ENCODE assay signal across 14 cellular contexts in the genomic region with DNA sequence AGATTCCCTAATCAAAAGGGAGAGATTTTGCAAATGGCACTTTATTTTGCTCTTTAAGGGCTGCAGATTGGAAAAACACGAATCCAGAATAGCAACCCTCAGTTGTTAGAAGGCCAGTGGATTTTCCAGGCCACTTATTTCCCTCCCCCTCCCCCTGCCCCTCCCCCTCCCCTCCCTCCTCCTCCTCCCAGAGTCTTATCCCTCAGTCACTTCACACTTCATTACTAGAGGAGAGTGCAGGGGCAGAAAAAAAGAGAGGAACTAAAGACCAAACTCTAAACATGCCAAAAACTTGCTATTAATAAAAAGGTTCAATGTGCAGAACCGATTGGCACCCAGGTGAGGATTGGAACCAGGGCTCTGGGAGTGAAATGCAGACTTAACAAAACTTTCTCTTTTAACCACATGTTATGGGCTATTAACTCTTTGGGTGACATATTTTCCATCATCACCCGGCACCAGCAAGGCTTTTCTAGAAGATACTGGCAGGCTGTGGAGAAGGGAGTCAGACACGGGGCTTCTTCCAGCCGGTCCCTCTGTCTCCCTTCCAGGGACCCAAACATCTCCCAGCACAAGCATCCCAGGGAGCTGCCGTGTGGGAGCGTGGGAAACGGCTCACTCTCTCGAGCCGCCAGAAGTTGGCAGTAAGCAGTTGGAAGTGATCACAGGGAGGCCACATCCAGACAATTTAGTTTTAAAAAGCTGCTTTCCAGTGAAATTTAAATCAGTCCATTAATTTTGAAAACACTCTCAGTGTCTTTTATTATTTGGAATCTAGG. TPM values are rescaled to one million over a fixed set of nuclear protein-coding genes. Genes with fewer than 3 reads are reported as not detected.
DNase-seq lines count a peak whose midpoint lies in the region; ATAC-seq and TF ChIP-seq lines count a peak whose summit lies in the region.
"Had no signal": no experiment of that assay in that cellular context is flagged by ENCODE, and none has a peak within 500 bp of the region (broad histone marks: within the 10 kb centered on the region; RNA-seq: fewer than 3 reads in every experiment).

No MANE protein-coding gene starts in this region.

- TF ChIP-seq POLR2A in lower leg skin (IDR thresholded peaks at IDR 0.05) = no peak

- POLR2A ChIA-PET in CD8-positive, alpha-beta T cell (lab: Charles Lee) = interaction anchor here (0.6 kb wide), 1 partner anchor 700 kb away, joined by 4 read pairs; no protein-coding TSS in a partner anchor

- in situ Hi-C loops in brain microvascular endothelial cell (cut with HindIII; ENCODE audit: low pct_ligation_motif_present, low sequenced_read_pairs) (no loop called here), HAP-1 (cut with MboI; ENCODE audit: low sequenced_read_pairs) (no loop called here)

- DNase-seq in EH (ENCODE audit: low read depth) = peak; percentile 71
- DNase-seq in brain microvascular endothelial cell = no peak
- no peak for DNase-seq in left ventricle myocardium superior
- DNase-seq in retina = peak; percentile 48
- no peak for DNase-seq in NK-92 (lab: John Stamatoyannopoulos, UW; ENCODE audit: unreplicated experiment)
- no peak for DNase-seq in HAP-1 (ENCODE audit: low spot score in 2 of 2)
- DNase-seq in CD8-positive, alpha-beta T cell = no peak
- DNase-seq in lower leg skin (ENCODE audit: low spot score in 2 of 2) = no peak
- DNase-seq: activated CD8-positive, alpha-beta memory T cell treated with anti-CD3 and anti-CD28 coated beads, Interleukin-2, amount 10 ng/mL, durations not matched to agents 7 days and 5 days; CD4-positive, CD25-positive, alpha-beta regulatory T cell; NCI-H1694 treated with DMSO at 0.1 percent for 48 hours; NCI-H82; stimulated activated naive CD4-positive, alpha-beta T cell treated with Interleukin-2 at 50 U/mL for 16 hours had no signal

- no peak overlapping the region for H3K27ac Mint-ChIP-seq in CD8-positive, alpha-beta T cell
- H3K27ac Mint-ChIP-seq: activated CD8-positive, alpha-beta memory T cell treated with anti-CD3 and anti-CD28 coated beads, Interleukin-2, amount 10 ng/mL, durations not matched to agents 7 days and 5 days; activated naive CD4-positive, alpha-beta T cell treated with anti-CD3 and anti-CD28 coated beads, Interleukin-2, amount 50 U/mL, for 72 hours; CD4-positive, CD25-positive, alpha-beta regulatory T cell had no signal

- CTCF ChIA-PET in CD8-positive, alpha-beta T cell (lab: Charles Lee) = interaction anchor here (1.8 kb wide), 1 partner anchor 17 kb away, joined by 4 read pairs; no protein-coding TSS in a partner anchor

- no peaks in the 10 kb centered on the region for H3K36me3 Mint-ChIP-seq in CD8-positive, alpha-beta T cell
- H3K36me3 Mint-ChIP-seq: activated naive CD4-positive, alpha-beta T cell treated with anti-CD3 and anti-CD28 coated beads, Interleukin-2, amount 50 U/mL, for 72 hours; CD4-positive, CD25-positive, alpha-beta regulatory T cell had no signal

- H3K4me3 Mint-ChIP-seq in CD8-positive, alpha-beta T cell = no peak overlapping the region
- H3K4me3 Mint-ChIP-seq: activated CD8-positive, alpha-beta memory T cell treated with anti-CD3 and anti-CD28 coated beads, Interleukin-2, amount 10 ng/mL, durations not matched to agents 7 days and 5 days; CD4-positive, CD25-positive, alpha-beta regulatory T cell had no signal

- ATAC-seq in left ventricle myocardium superior = peak; percentile 54
- ATAC-seq in CD8-positive, alpha-beta T cell = no peak
- ATAC-seq: activated CD8-positive, alpha-beta memory T cell treated with anti-CD3 and anti-CD28 coated beads, Interleukin-2, amount 10 ng/mL, durations not matched to agents 7 days and 5 days; activated naive CD4-positive, alpha-beta T cell treated with anti-CD3 and anti-CD28 coated beads, Interleukin-2, amount 50 U/mL, for 72 hours had no signal

- peaks cover 6% of the 10 kb centered on the region for H3K36me3 ChIP-seq in brain microvascular endothelial cell (replicated peaks)
- H3K36me3 ChIP-seq in HAP-1 (replicated peaks) = peaks cover 8% of the 10 kb centered on the region; the same call in 1 of the 2 replicates
- H3K36me3 ChIP-seq in CD8-positive, alpha-beta T cell (ENCODE audit: insufficient read depth, low read length) = no peaks in the 10 kb centered on the region

- H3K4me1 ChIP-seq in HAP-1 = no peaks in the 10 kb centered on the region
- H3K4me1 ChIP-seq in CD8-positive, alpha-beta T cell (ENCODE audit: insufficient read depth, low read length) = no peaks in the 10 kb centered on the region

- H3K9me3 Mint-ChIP-seq in CD8-positive, alpha-beta T cell = no peaks in the 10 kb centered on the region

- peaks cover 14% of the 10 kb centered on the region for H3K27me3 Mint-ChIP-seq in CD8-positive, alpha-beta T cell (ENCODE audit: low read depth)

- WGBS in lower leg skin, 2 donors = 27 to 35% methylated on average over 10 of the region's 10 CpGs

- peak overlapping the region; percentile 3 for H3K27ac ChIP-seq in brain microvascular endothelial cell
- H3K27ac ChIP-seq in CD8-positive, alpha-beta T cell (ENCODE audit: low read depth, low read length) = no peak overlapping the region

- intact Hi-C loops in left ventricle myocardium superior (cut with micrococcal nuclease) (no loop called here), lower leg skin (cut with DNase I; ENCODE audit: low total_unique reads) (no loop called here)
- intact Hi-C loops in CD8-positive, alpha-beta T cell (cut with DNase I, micrococcal nuclease) = no loop called here

- TF ChIP-seq CTCF in brain microvascular endothelial cell (IDR thresholded peaks at IDR 0.05; ENCODE audit: low read depth, low read length, missing control alignments) (peak; percentile 11), lower leg skin (IDR thresholded peaks at IDR 0.05) (no peak)
- no peak for TF ChIP-seq CTCF in CD8-positive, alpha-beta T cell (IDR thresholded peaks at IDR 0.05)

- no peaks in the 10 kb centered on the region for H3K4me1 Mint-ChIP-seq in CD8-positive, alpha-beta T cell (ENCODE audit: low read depth)
- H3K4me1 Mint-ChIP-seq: activated CD8-positive, alpha-beta memory T cell treated with anti-CD3 and anti-CD28 coated beads, Interleukin-2, amount 10 ng/mL, durations not matched to agents 7 days and 5 days; CD4-positive, CD25-positive, alpha-beta regulatory T cell had no signal

- H3K9me3 ChIP-seq in HAP-1 = no peaks in the 10 kb centered on the region
- H3K9me3 ChIP-seq in CD8-positive, alpha-beta T cell (ENCODE audit: low read length) = no peaks in the 10 kb centered on the region

- H3K4me3 ChIP-seq in brain microvascular endothelial cell (ENCODE audit: low read depth, low read length) = no peak overlapping the region
- H3K4me3 ChIP-seq in HAP-1 = no peak overlapping the region
- H3K4me3 ChIP-seq in CD8-positive, alpha-beta T cell (ENCODE audit: low read depth, low read length) = no peak overlapping the region
- H3K4me3 ChIP-seq in lower leg skin (ENCODE audit: low read depth, poor library complexity, severe bottlenecking) = no peak overlapping the region

- H3K27me3 ChIP-seq in brain microvascular endothelial cell (replicated peaks) (no peaks in the 10 kb centered on the region), HAP-1 (ENCODE audit: low read depth) (no peaks in the 10 kb centered on the region)
- no peaks in the 10 kb centered on the region for H3K27me3 ChIP-seq in CD8-positive, alpha-beta T cell (ENCODE audit: insufficient read depth, low read length)

RNA-seq across cellular contexts. Expression of a gene that starts 13.6 kb away (rescaled TPM):
- total RNA-seq in left ventricle myocardium superior (47.6 TPM), lower leg skin (10 to 100 TPM; 23.4 to 80.0 (median 30.7) TPM)
- total RNA-seq in CD8-positive, alpha-beta T cell = not detected

Comparison
In these comparisons a context has a peak if more than half of its experiments do, and no peak if none do; other contexts are left out.
1. DNase-seq: peak in EH (single experiment) and retina (single experiment); none in brain microvascular endothelial cell (single experiment), left ventricle myocardium superior (single experiment), NK-92 (single experiment), HAP-1 (0 of 2), CD8-positive, alpha-beta T cell (0 of 7) and lower leg skin (0 of 2).
2. RNA of a gene that starts 13.6 kb away (total RNA-seq): 47.6 TPM in left ventricle myocardium superior (single experiment) and 23.4 to 80.0 TPM in lower leg skin; not detected in CD8-positive, alpha-beta T cell; every median in the first group is over 10 times any median in the second.